In the genomic region with DNA sequence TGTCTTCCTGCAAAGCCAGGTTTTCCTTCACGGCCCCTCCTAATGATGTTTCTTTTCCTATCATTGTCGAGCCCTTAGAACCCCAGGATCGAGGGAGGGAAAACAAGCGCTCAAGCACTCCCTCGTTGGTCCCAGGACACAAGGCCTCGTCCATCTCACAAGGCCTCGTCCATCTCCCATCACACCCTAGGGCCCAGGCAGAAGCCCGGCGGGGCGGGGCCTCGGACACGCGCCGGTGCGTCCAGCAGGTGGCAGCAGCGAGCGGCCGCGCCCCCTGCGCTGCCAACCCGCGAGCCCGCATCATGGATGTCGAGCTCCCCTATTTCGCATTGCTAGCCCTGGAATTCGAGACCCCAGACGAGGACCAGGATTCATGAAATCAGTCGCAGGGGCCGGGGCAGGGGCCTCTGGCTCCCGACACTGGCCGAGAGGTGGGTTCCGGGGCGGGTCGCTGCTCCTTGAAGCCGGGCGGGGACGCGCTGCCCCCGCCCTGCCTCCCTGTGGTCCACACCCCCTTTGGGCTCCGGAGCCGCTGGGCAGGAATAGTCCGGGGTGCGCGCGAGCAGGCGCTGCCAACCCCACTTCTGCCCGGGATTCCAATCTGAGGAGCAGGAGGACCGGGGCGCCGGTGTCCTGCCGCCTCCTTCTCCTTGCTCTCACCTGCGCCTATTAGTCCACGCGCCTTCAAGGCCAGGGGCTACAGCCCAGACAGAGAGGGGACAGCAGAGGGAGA, we compare ENCODE assay signal across 8 cellular contexts. TPM values are rescaled to one million over a fixed set of nuclear protein-coding genes. Genes with fewer than 3 reads are reported as not detected.
DNase-seq lines count a peak whose midpoint lies in the region; ATAC-seq and TF ChIP-seq lines count a peak whose summit lies in the region.

A gene (plus strand): TSS at position 270 of the 733 bp plus-strand sequence. CDS start 603 bp downstream, outside the sequence.

- peak; percentile 86 for ATAC-seq in HG02763 (IDR thresholded peaks at IDR 0.05; ENCODE audit: unreplicated experiment)

- no peaks in the 10 kb centered on the region for H3K9me3 ChIP-seq in liver (ENCODE audit: control insufficient read depth in 4 of 4, low read length in 3 of 4)

- peaks cover 0 to 14% (median 7%) of the 10 kb centered on the region in 4 donors for H3K4me1 ChIP-seq in liver (ENCODE audit: control insufficient read depth in 4 of 4, insufficient read depth in 4 of 4, low read length in 3 of 4)

- H3K4me3 ChIP-seq in liver (ENCODE audit: low read depth in 1 of 3, low read length in 3 of 3): peak within 1 kb of the TSS; percentile 76 to 97 (median 96)

- peak within 1 kb of the TSS; percentile 89 to 94 for H3K27ac ChIP-seq in liver (ENCODE audit: low read depth in 1 of 2, low read length in 2 of 2)

- H3K27me3 ChIP-seq in liver (ENCODE audit: control insufficient read depth in 4 of 4, insufficient read depth in 4 of 4, low read length in 3 of 4): no peaks in the 10 kb centered on the region

- H3K36me3 ChIP-seq in liver (ENCODE audit: control insufficient read depth in 4 of 4, insufficient read depth in 3 of 4, low read depth in 1 of 4, low read length in 3 of 4): no peaks in the 10 kb centered on the region

- TF ChIP-seq RAD21 in liver (IDR thresholded peaks at IDR 0.05): peak; percentile 67 to 76

- DNase-seq in NCI-H1417 (lab: John Stamatoyannopoulos, UW) (peak; percentile 70 to 85 (median 71)), NCI-H1417 treated with DMSO at 0.1 percent for 48 hours (lab: John Stamatoyannopoulos, UW) (no peak), NCI-H2196 (lab: John Stamatoyannopoulos, UW; ENCODE audit: unreplicated experiment) (peak; percentile 64), dermis microvascular lymphatic vessel endothelial cell (ENCODE audit: low read depth in 2 of 2) (peak in 1 of 2 donors; percentile 73)
- peak; percentile 71 to 75 for DNase-seq in activated CD4-positive, alpha-beta T cell treated with anti-CD3 and anti-CD28 coated beads, Interleukin-2, amount 50 U/mL, for 48 hours
- peak; percentile 67 to 80 for DNase-seq in stimulated activated CD4-positive, alpha-beta T cell treated with anti-CD3 and anti-CD28 coated beads, Interleukin-2, amount 100 ng/mL, for 48 hours

- H3K9ac ChIP-seq in liver (ENCODE audit: low read depth in 1 of 2, low read length in 2 of 2): peak within 1 kb of the TSS; percentile 81 to 99

- peak; percentile 86 for TF ChIP-seq CTCF in liver (IDR thresholded peaks at IDR 0.05; ENCODE audit: low read depth, low read length, missing input control)

- 5% methylated on average over 54 of the region's 54 CpGs for WGBS in liver

TF ChIP-seq in liver, 16 proteins besides CTCF, POLR2A, EP300 and RAD21:
- TF ChIP-seq YY1 (IDR thresholded peaks at IDR 0.05) (peak; percentile 30), RXRA (IDR thresholded peaks at IDR 0.05) (peak in 1 of 2 donors; percentile 15)
- TF ChIP-seq, protein P1, sequence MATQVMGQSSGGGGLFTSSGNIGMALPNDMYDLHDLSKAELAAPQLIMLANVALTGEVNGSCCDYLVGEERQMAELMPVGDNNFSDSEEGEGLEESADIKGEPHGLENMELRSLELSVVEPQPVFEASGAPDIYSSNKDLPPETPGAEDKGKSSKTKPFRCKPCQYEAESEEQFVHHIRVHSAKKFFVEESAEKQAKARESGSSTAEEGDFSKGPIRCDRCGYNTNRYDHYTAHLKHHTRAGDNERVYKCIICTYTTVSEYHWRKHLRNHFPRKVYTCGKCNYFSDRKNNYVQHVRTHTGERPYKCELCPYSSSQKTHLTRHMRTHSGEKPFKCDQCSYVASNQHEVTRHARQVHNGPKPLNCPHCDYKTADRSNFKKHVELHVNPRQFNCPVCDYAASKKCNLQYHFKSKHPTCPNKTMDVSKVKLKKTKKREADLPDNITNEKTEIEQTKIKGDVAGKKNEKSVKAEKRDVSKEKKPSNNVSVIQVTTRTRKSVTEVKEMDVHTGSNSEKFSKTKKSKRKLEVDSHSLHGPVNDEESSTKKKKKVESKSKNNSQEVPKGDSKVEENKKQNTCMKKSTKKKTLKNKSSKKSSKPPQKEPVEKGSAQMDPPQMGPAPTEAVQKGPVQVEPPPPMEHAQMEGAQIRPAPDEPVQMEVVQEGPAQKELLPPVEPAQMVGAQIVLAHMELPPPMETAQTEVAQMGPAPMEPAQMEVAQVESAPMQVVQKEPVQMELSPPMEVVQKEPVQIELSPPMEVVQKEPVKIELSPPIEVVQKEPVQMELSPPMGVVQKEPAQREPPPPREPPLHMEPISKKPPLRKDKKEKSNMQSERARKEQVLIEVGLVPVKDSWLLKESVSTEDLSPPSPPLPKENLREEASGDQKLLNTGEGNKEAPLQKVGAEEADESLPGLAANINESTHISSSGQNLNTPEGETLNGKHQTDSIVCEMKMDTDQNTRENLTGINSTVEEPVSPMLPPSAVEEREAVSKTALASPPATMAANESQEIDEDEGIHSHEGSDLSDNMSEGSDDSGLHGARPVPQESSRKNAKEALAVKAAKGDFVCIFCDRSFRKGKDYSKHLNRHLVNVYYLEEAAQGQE (IDR thresholded peaks at IDR 0.05): no peak

RNA-seq across cellular contexts. Expression of the gene that starts here (rescaled TPM):
- 19.5 and 36.5 TPM in 2 replicates for total RNA-seq in dermis microvascular lymphatic vessel endothelial cell
- total RNA-seq in liver: 100 to 1,000 TPM in 1 of 2 donors, 1 to 10 TPM in 1; 6.8 to 131 TPM
- 10 to 100 TPM; 23.2 to 63.0 TPM for polyA plus RNA-seq in liver
